ENCODE assay signal across 14 cellular contexts in the genomic region with DNA sequence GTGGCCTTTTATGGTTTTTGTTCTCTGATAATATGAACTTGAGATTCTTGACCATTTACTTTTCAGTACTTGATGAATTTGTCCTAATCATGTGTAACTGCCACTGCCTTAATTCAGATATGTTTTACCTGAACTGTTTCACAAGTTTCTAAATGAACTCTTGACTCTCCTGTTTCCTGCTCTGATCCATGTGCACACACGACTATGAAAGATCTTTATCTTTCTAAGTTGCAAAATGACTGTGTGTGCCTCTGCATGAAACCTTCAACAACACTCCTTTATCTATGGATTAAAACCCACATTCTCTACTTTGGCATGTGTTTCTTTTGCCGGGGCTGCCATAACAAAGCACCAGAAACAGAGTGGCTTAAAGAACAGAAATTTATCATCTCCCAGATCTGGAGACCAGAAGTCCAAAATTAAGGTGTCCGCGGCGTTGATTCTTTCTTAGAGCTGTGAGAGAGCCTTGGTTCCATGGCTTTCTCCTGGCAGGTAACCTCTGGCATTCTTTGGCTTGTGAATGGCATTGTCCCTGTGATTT.
DNase-seq lines count a peak whose midpoint lies in the region; ATAC-seq and TF ChIP-seq lines count a peak whose summit lies in the region.
"Had no signal": no experiment of that assay in that cellular context is flagged by ENCODE, and none has a peak within 500 bp of the region (broad histone marks: within the 10 kb centered on the region; RNA-seq: fewer than 3 reads in every experiment).

No MANE protein-coding gene starts in this region.

- no peaks in the 10 kb centered on the region for H4K20me1 ChIP-seq in hepatocyte (ENCODE audit: insufficient read depth, poor library complexity, severe bottlenecking)

- intact Hi-C loops in Right ventricle myocardium superior (cut with DNase I) (no loop called here), esophagus muscularis mucosa (cut with DNase I) (no loop called here)

- peaks cover 22% of the 10 kb centered on the region for H3K4me1 ChIP-seq in hepatocyte (ENCODE audit: insufficient read depth)
- peaks cover 10 to 29% (median 13%) of the 10 kb centered on the region in 4 donors for H3K4me1 ChIP-seq in esophagus muscularis mucosa
- H3K4me1 ChIP-seq: parathyroid adenoma had no signal

- DNase-seq in hepatocyte (ENCODE audit: low spot score) = no peak
- no peak for DNase-seq in Right ventricle myocardium superior
- DNase-seq in DMS114 treated with DMSO at 0.1 percent for 48 hours (lab: John Stamatoyannopoulos, UW; ENCODE audit: unreplicated experiment) = no peak
- DNase-seq in esophagus muscularis mucosa (ENCODE audit: extremely low spot score) = no peak
- DNase-seq in dermis blood vessel endothelial cell = no peak
- DNase-seq: aorta; effector memory CD8-positive, alpha-beta T cell; PC-3; T-helper 17 cell had no signal

- 67% methylated on average over 5 of the region's 5 CpGs for WGBS in hepatocyte (ENCODE audit: low lambda C conversion rate, missing lambda C conversion rate)
- WGBS in esophagus muscularis mucosa = 82% methylated on average over 5 of the region's 5 CpGs

- ATAC-seq in GM18858 (IDR thresholded peaks at IDR 0.05; ENCODE audit: unreplicated experiment) (peak; percentile 27), GM21528 (IDR thresholded peaks at IDR 0.05; ENCODE audit: low FRiP score, unreplicated experiment) (peak; percentile 37), HG03460 (IDR thresholded peaks at IDR 0.05; ENCODE audit: unreplicated experiment) (peak; percentile 48), Right ventricle myocardium superior (ENCODE audit: poor library complexity) (no peak)
- ATAC-seq: effector memory CD8-positive, alpha-beta T cell; PC-3; T-helper 17 cell had no signal

- no peaks in the 10 kb centered on the region for H3K79me2 ChIP-seq in hepatocyte
- H3K79me2 ChIP-seq: parathyroid adenoma had no signal

- H3K27me3 ChIP-seq in hepatocyte (no peaks in the 10 kb centered on the region), esophagus muscularis mucosa (no peaks in the 10 kb centered on the region)

- no peak for TF ChIP-seq CTCF in hepatocyte (IDR thresholded peaks at IDR 0.05; ENCODE audit: poor library complexity)
- no peak for TF ChIP-seq CTCF in esophagus muscularis mucosa (IDR thresholded peaks at IDR 0.05)

- H3K9me2 ChIP-seq in hepatocyte (replicated peaks; ENCODE audit: insufficient read depth) = no peaks in the 10 kb centered on the region

- no peak overlapping the region for H2AFZ ChIP-seq in hepatocyte
- H2AFZ ChIP-seq: parathyroid adenoma had no signal

- TF ChIP-seq EP300 in esophagus muscularis mucosa (IDR thresholded peaks at IDR 0.05) = no peak

- H3K9me3 ChIP-seq in hepatocyte (ENCODE audit: low read depth) (no peaks in the 10 kb centered on the region), esophagus muscularis mucosa (no peaks in the 10 kb centered on the region)

- no peak for TF ChIP-seq POLR2A in esophagus muscularis mucosa (IDR thresholded peaks at IDR 0.05; ENCODE audit: low read depth)

- no peak overlapping the region for H3K4me2 ChIP-seq in hepatocyte
- H3K4me2 ChIP-seq: KMS-11 had no signal

- H3K36me3 ChIP-seq in hepatocyte (replicated peaks; ENCODE audit: insufficient read depth, low read depth) (no peaks in the 10 kb centered on the region), esophagus muscularis mucosa (peaks cover 0 to 11% (median 0%) of the 10 kb centered on the region in 4 donors)

- H3K4me3 ChIP-seq in hepatocyte (no peak overlapping the region), esophagus muscularis mucosa (no peak overlapping the region)

- H3K27ac ChIP-seq in hepatocyte (peak overlapping the region; percentile 67), esophagus muscularis mucosa (replicated peaks in 1 of 4) (no peak overlapping the region)
- H3K27ac ChIP-seq: KMS-11, parathyroid adenoma had no signal
